Comparison of ENCODE assay signal across 23 cellular contexts in the genomic region with DNA sequence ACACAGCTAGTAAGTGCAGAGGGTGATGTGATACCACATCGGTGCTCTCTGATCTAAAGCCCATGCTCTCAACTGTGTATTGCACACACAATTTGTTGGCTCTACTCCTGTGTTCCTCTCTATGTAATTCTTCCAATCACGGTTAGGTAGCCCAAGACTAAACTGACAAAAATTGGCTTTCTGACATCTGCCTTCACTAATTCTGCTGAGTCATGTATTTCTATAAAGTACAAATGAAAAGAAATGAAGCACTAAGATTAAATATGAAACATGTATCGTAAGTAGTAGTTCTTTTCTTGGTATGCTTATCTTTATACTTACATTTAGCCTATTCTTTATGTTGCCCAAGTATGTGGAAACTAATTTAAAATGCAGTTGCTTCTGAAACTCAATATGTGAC. TPM values are rescaled to one million over a fixed set of nuclear protein-coding genes. Genes with fewer than 3 reads are reported as not detected.
DNase-seq lines count a peak whose midpoint lies in the region; ATAC-seq, FAIRE-seq and TF ChIP-seq lines count a peak whose summit lies in the region.
"Had no signal": no experiment of that assay in that cellular context is flagged by ENCODE, and none has a peak within 500 bp of the region (broad histone marks: within the 10 kb centered on the region; RNA-seq: fewer than 3 reads in every experiment).

No MANE protein-coding gene starts in this region.

- H3K4me1 ChIP-seq in A549 (no peaks in the 10 kb centered on the region), IMR-90 (ENCODE audit: control insufficient read depth, insufficient read depth, low read length) (no peaks in the 10 kb centered on the region), HepG2 (ENCODE audit: insufficient read depth, low read length) (peaks cover 4% of the 10 kb centered on the region)
- H3K4me1 ChIP-seq: Caco-2 had no signal

- no peaks in the 10 kb centered on the region for H3K36me3 ChIP-seq in IMR-90 (ENCODE audit: control insufficient read depth, insufficient read depth, low read length)
- H3K36me3 ChIP-seq in HepG2 (replicated peaks in 1 of 2; ENCODE audit: control insufficient read depth in 1 of 2, insufficient read depth in 2 of 2, low read length in 2 of 2), result no peaks in the 10 kb centered on the region

- no peak overlapping the region for H3K14ac ChIP-seq in IMR-90 (replicated peaks; ENCODE audit: low read depth, low read length)

- H3K4me3 Mint-ChIP-seq in brain, result no peak overlapping the region
- H3K4me3 Mint-ChIP-seq in T-helper 2 cell treated with Interferon-gamma antibody and Interleukin-4, amounts not matched to agents 5 μg/mL and 100 μg/mL, for 36 hours, result no peak overlapping the region
- H3K4me3 Mint-ChIP-seq: CD4-positive, alpha-beta T cell; H9 had no signal

- H3K27ac ChIP-seq in A549 (no peak overlapping the region), IMR-90 (ENCODE audit: insufficient read depth, low read length) (no peak overlapping the region), HepG2 (ENCODE audit: extremely low read length, insufficient read depth, low read length) (no peak overlapping the region)
- H3K27ac ChIP-seq: C4-2B had no signal

- POLR2A ChIA-PET in A549 (lab: Yijun Ruan, JAX) (no interaction called here), IMR-90 (lab: Charles Lee; ENCODE audit: unreplicated experiment) (no interaction called here), HepG2 (lab: Yijun Ruan, JAX) (no interaction called here)

- peak overlapping the region in 3 of 5 experiments; percentile 31 to 96 (median 71) for H3K27ac Mint-ChIP-seq in brain
- no peak overlapping the region for H3K27ac Mint-ChIP-seq in T-helper 2 cell treated with Interferon-gamma antibody and Interleukin-4, amounts not matched to agents 5 μg/mL and 100 μg/mL, for 36 hours
- H3K27ac Mint-ChIP-seq: CD4-positive, alpha-beta T cell; H9 had no signal

- no peaks in the 10 kb centered on the region for H3K79me2 ChIP-seq in HepG2 (ENCODE audit: insufficient read depth, low read length)

- H3K9me3 ChIP-seq in A549 (no peaks in the 10 kb centered on the region), IMR-90 (ENCODE audit: control insufficient read depth, insufficient read depth, low read length) (no peaks in the 10 kb centered on the region), HepG2 (ENCODE audit: low read length) (no peaks in the 10 kb centered on the region)
- H3K9me3 ChIP-seq: Caco-2 had no signal

- TF ChIP-seq EP300 in A549 (IDR thresholded peaks at IDR 0.05) (no peak), HepG2 (IDR thresholded peaks at IDR 0.05; ENCODE audit: low read depth in 2 of 2, low read length in 2 of 2) (no peak), HepG2 (CRISPR knock-in tag; IDR thresholded peaks at IDR 0.05; ENCODE audit: borderline replicate concordance) (no peak)

- no peak overlapping the region for H4K91ac ChIP-seq in IMR-90 (ENCODE audit: insufficient read depth, low read depth, low read length)

- TF ChIP-seq POLR2A in A549 (IDR thresholded peaks at IDR 0.05; ENCODE audit: low read length), result no peak
- TF ChIP-seq POLR2A in IMR-90 (IDR thresholded peaks at IDR 0.05; ENCODE audit: low read depth, low read length), result no peak
- no peak for TF ChIP-seq POLR2A in HepG2 (IDR thresholded peaks at IDR 0.05; ENCODE audit: insufficient read depth in 1 of 2, low read depth in 2 of 2, low read length in 2 of 2)

- no peak overlapping the region for H2AFZ ChIP-seq in IMR-90 (replicated peaks; ENCODE audit: low read length, poor library complexity)
- H2AFZ ChIP-seq in HepG2 (ENCODE audit: low read length), result no peak overlapping the region

- H4K20me1 ChIP-seq in IMR-90 (ENCODE audit: insufficient read depth, low read length), result no peaks in the 10 kb centered on the region
- H4K20me1 ChIP-seq in HepG2 (ENCODE audit: insufficient read depth, low read length), result no peaks in the 10 kb centered on the region

- no peak overlapping the region for H2AK5ac ChIP-seq in IMR-90 (ENCODE audit: low read depth, low read length)

- no peak overlapping the region for H4K5ac ChIP-seq in IMR-90 (ENCODE audit: low read depth, low read length)

- intact Hi-C loops in IMR-90 (cut with micrococcal nuclease) (no loop called here), HepG2 (cut with micrococcal nuclease; ENCODE audit: unreplicated experiment) (no loop called here)

- no peaks in the 10 kb centered on the region for H3K79me1 ChIP-seq in IMR-90 (ENCODE audit: low read depth in 1 of 2, low read length in 2 of 2)

- in situ Hi-C loops in IMR-90 (cut with MboI; ENCODE audit: low sequenced_read_pairs), result no loop called here
- in situ Hi-C loops in HepG2 (cut with HindIII; ENCODE audit: extremely low pct_ligation_motif_present, low pct_unique_long_range_greater_than_20kb), result no loop called here
- in situ Hi-C loops in ACHN (cut with HindIII; ENCODE audit: low pct_ligation_motif_present, low pct_unique_long_range_greater_than_20kb, low sequenced_read_pairs), result no loop called here

- H3K36me3 Mint-ChIP-seq in brain, result no peaks in the 10 kb centered on the region
- H3K36me3 Mint-ChIP-seq in T-helper 2 cell treated with Interferon-gamma antibody and Interleukin-4, amounts not matched to agents 5 μg/mL and 100 μg/mL, for 36 hours (ENCODE audit: low read depth), result no peaks in the 10 kb centered on the region

- no peak for ATAC-seq in A549
- no peak for ATAC-seq in IMR-90 (ENCODE audit: low read depth)
- ATAC-seq in HepG2, result no peak

- no peak overlapping the region for H4K8ac ChIP-seq in IMR-90 (ENCODE audit: low read depth in 2 of 2, low read length in 2 of 2)

- H3K27me3 ChIP-seq in IMR-90 (ENCODE audit: control insufficient read depth, insufficient read depth, low read length) (0 out of 2 replicates have a peak, but pooled peaks cover 2% of the 10 kb centered on the region), HepG2 (ENCODE audit: control insufficient read depth in 1 of 2, insufficient read depth in 2 of 2, low read length in 2 of 2) (no peaks in the 10 kb centered on the region)

- no peak for FAIRE-seq in A549 (lab: Jason Lieb, UNC)
- FAIRE-seq in HepG2 (lab: Jason Lieb, UNC), result no peak
- FAIRE-seq: D721Med, GM12891, GM18507 had no signal

- no peaks in the 10 kb centered on the region for H3K9me1 ChIP-seq in IMR-90 (ENCODE audit: insufficient read depth, low read length)

- H3K4me2 ChIP-seq in A549 (no peak overlapping the region), IMR-90 (ENCODE audit: low read depth, low read length) (no peak overlapping the region), HepG2 (ENCODE audit: low read depth, low read length) (no peak overlapping the region)

- H2AK9ac ChIP-seq in IMR-90 (replicated peaks; ENCODE audit: low read depth, low read length, poor library complexity), result no peak overlapping the region

- WGBS in A549 (ENCODE audit: missing lambda C conversion rate), result 72% methylated on average over 3 of the region's 3 CpGs
- WGBS in IMR-90 (ENCODE audit: extremely low coverage in 2 of 2, insufficient read length in 1 of 2), 2 experiments, result no CpG with 5 or more reads among the region's 3 CpGs
- WGBS in HepG2 (ENCODE audit: low lambda C conversion rate), result 60% methylated on average over 3 of the region's 3 CpGs

- CTCF ChIA-PET in A549 (lab: Yijun Ruan, JAX) (no interaction called here), IMR-90 (lab: Yijun Ruan, JAX) (no interaction called here), HepG2 (lab: Yijun Ruan, JAX; ENCODE audit: low intra/inter-chr PET ratio, low total read pairs) (no interaction called here)

- peaks cover 56% of the 10 kb centered on the region for H3K4me1 Mint-ChIP-seq in brain
- H3K4me1 Mint-ChIP-seq in T-helper 2 cell treated with Interferon-gamma antibody and Interleukin-4, amounts not matched to agents 5 μg/mL and 100 μg/mL, for 36 hours (ENCODE audit: low read depth), result no peaks in the 10 kb centered on the region

- no peak overlapping the region for H3K4ac ChIP-seq in IMR-90 (ENCODE audit: low read depth, low read length)

- dilution Hi-C loops in IMR-90 (cut with HindIII; ENCODE audit: low sequenced_read_pairs, unreplicated experiment), result no loop called here

- TF ChIP-seq RAD21 in A549 (conservative IDR thresholded peaks at IDR 0.05 in 1 of 2, IDR thresholded peaks at IDR 0.05 in 1 of 2), result no peak
- TF ChIP-seq RAD21 in IMR-90 (IDR thresholded peaks at IDR 0.05; ENCODE audit: low read length), result no peak
- no peak for TF ChIP-seq RAD21 in HepG2 (CRISPR knock-in tag; IDR thresholded peaks at IDR 0.05)

- H3K23ac ChIP-seq in IMR-90 (ENCODE audit: low read depth, low read length), result no peak overlapping the region

- no TSS peak for BruUV-seq in IMR-90 (replicated peaks; lab: Mats Ljungman, UMichigan)
- no TSS peak for BruUV-seq in HepG2 (replicated peaks; lab: Mats Ljungman, UMichigan)

- no peak overlapping the region for H3K4me3 ChIP-seq in A549
- no peak overlapping the region for H3K4me3 ChIP-seq in IMR-90 (ENCODE audit: insufficient read depth, low read depth, low read length)
- no peak overlapping the region for H3K4me3 ChIP-seq in HepG2 (replicated peaks in 1 of 3; ENCODE audit: insufficient read depth in 1 of 3, low read depth in 2 of 3, low read length in 3 of 3)

- TF ChIP-seq CTCF in A549 (IDR thresholded peaks at IDR 0.05), result no peak
- TF ChIP-seq CTCF in IMR-90 (conservative IDR thresholded peaks at IDR 0.05; ENCODE audit: low read depth, low read length), result no peak
- TF ChIP-seq CTCF in brain (conservative IDR thresholded peaks at IDR 0.05), result no peak
- TF ChIP-seq CTCF in HepG2 (CRISPR knock-in tag; IDR thresholded peaks at IDR 0.05), result no peak

- peaks cover 9% of the 10 kb centered on the region for H3K27me3 Mint-ChIP-seq in brain
- no peaks in the 10 kb centered on the region for H3K27me3 Mint-ChIP-seq in T-helper 2 cell treated with Interferon-gamma antibody and Interleukin-4, amounts not matched to agents 5 μg/mL and 100 μg/mL, for 36 hours (ENCODE audit: low read depth)
- H3K27me3 Mint-ChIP-seq: CD4-positive, alpha-beta T cell had no signal

- H3K18ac ChIP-seq in IMR-90 (ENCODE audit: low read depth, low read length), result no peak overlapping the region

- peaks cover 0 to 6% (median 0%) of the 10 kb centered on the region in 5 experiments for H3K9me3 Mint-ChIP-seq in brain
- no peaks in the 10 kb centered on the region for H3K9me3 Mint-ChIP-seq in T-helper 2 cell treated with Interferon-gamma antibody and Interleukin-4, amounts not matched to agents 5 μg/mL and 100 μg/mL, for 36 hours
- H3K9me3 Mint-ChIP-seq: CD4-positive, alpha-beta T cell; H9 had no signal

- H2BK5ac ChIP-seq in IMR-90 (ENCODE audit: low read depth, low read length, poor library complexity, severe bottlenecking), result no peak overlapping the region

- H3K9ac ChIP-seq in IMR-90 (ENCODE audit: low read depth, low read length), result no peak overlapping the region
- H3K9ac ChIP-seq in HepG2 (ENCODE audit: insufficient read depth, low read depth, low read length), result no peak overlapping the region

- no peak overlapping the region for H2BK120ac ChIP-seq in IMR-90 (ENCODE audit: low read depth, low read length)

- DNase-seq in A549 (ENCODE audit: low read depth in 1 of 2, low spot score in 1 of 2) (no peak), IMR-90 (no peak), HepG2 (ENCODE audit: low spot score) (no peak), dedifferentiated amniotic fluid mesenchymal stem cell (ENCODE audit: extremely low spot score) (no peak), ACHN (no peak), NCI-H2107 (lab: John Stamatoyannopoulos, UW) (no peak)
- DNase-seq in T-helper 2 cell treated with Interferon-gamma antibody and Interleukin-4, amounts not matched to agents 5 μg/mL and 100 μg/mL, for 36 hours (ENCODE audit: low spot score), result no peak
- DNase-seq: AML-193; Caco-2; CD4-positive, alpha-beta T cell; DMS79 treated with DMSO at 0.1 percent for 48 hours; GF-D8; GOT3; H9; Karpas-422; KBM-7 had no signal

- H2BK20ac ChIP-seq in IMR-90 (ENCODE audit: low read depth, low read length), result no peak overlapping the region

- H3K56ac ChIP-seq in IMR-90 (ENCODE audit: extremely low read depth, insufficient read depth, low read length), result no peak overlapping the region

- H2BK15ac ChIP-seq in IMR-90 (ENCODE audit: low read depth, low read length), result no peak overlapping the region

RNA-seq across cellular contexts. Expression of gene MLIP, which starts 7.8 kb away (rescaled TPM):
- polyA plus RNA-seq in A549 (2011; rRNA removed) (0.08 TPM in 1 of 2 replicates, not detected in the other), A549 (2017; fragmentation: RNase III; extraction: RNeasy Plus Mini Kit Qiagen cat#74134 plus additional on column Dnase treatment) (not detected in 3 replicates), IMR-90 (2012; rRNA removed) (not detected in 2 replicates), brain (ENCODE audit: insufficient read depth, low read depth, low replicate concordance) (1.6 TPM), HepG2 (2011; rRNA removed) (0.08 TPM in 1 of 2 replicates, not detected in the other)
- polyA plus RNA-seq in A549 (2012; cell fraction: cytosol; rRNA removed), result not detected in 2 replicates
- polyA plus RNA-seq in A549 (2012; cell fraction: nucleus; rRNA removed), result not detected in 2 replicates
- 0.83 TPM in 1 of 2 replicates, not detected in the other for polyA minus RNA-seq in A549 (2011; rRNA and poly(A)+ RNA removed)
- total RNA-seq in IMR-90 (2012; rRNA removed) (not detected in 2 replicates), HepG2 (2016; rRNA removed; fragmentation: Illumina TruSeq; extraction: Trizol) (0.33 TPM in 1 of 2 replicates, not detected in the other)
- polyA plus RNA-seq in IMR-90 (2012; cell fraction: cytosol; rRNA removed), result not detected in 2 replicates
- not detected in 2 replicates for polyA plus RNA-seq in IMR-90 (2012; cell fraction: nucleus; rRNA removed; ENCODE audit: low replicate concordance)
- not detected in 2 replicates for total RNA-seq in HepG2 (2016; cell fraction: cytosol; rRNA removed; fragmentation: Illumina TruSeq; extraction: Trizol; ENCODE audit: low read depth)
- total RNA-seq in HepG2 (2016; cell fraction: insoluble cytoplasmic fraction; rRNA removed; fragmentation: Illumina TruSeq; extraction: Trizol), result 0.15 and 0.24 TPM in 2 replicates
- not detected in 2 replicates for total RNA-seq in HepG2 (2016; cell fraction: membrane; rRNA removed; fragmentation: Illumina TruSeq; extraction: Trizol)
- total RNA-seq in HepG2 (2016; cell fraction: nucleus; rRNA removed; fragmentation: Illumina TruSeq; extraction: Trizol), result 0.78 and 1.1 TPM in 2 replicates
- not detected in 2 replicates for polyA plus RNA-seq in HepG2 (2011; cell fraction: cytosol; rRNA removed)
- polyA plus RNA-seq in HepG2 (2011; cell fraction: nucleus; rRNA removed), result not detected in 2 replicates
- not detected in 2 replicates for polyA plus RNA-seq in HepG2 (2012)
- polyA plus RNA-seq in HepG2 (2016; cell fraction: cytosol; fragmentation: Illumina TruSeq; extraction: Trizol; ENCODE audit: low read depth), result not detected in 2 replicates
- polyA plus RNA-seq in HepG2 (2016; cell fraction: insoluble cytoplasmic fraction; fragmentation: Illumina TruSeq; extraction: Trizol; ENCODE audit: low read depth), result not detected in 2 replicates
- not detected in 2 replicates for polyA plus RNA-seq in HepG2 (2016; cell fraction: membrane; fragmentation: Illumina TruSeq; extraction: Trizol; ENCODE audit: low read depth)
- not detected in 2 replicates for polyA plus RNA-seq in HepG2 (2016; cell fraction: nucleus; fragmentation: Illumina TruSeq; extraction: Trizol; ENCODE audit: insufficient read depth, low read depth)
- polyA minus RNA-seq in HepG2 (2011; rRNA and poly(A)+ RNA removed; ENCODE audit: low replicate concordance), result 0.54 TPM in 1 of 2 replicates, not detected in the other
- polyA minus RNA-seq in HepG2 (2011; cell fraction: cytosol; rRNA and poly(A)+ RNA removed), result not detected in 2 replicates
- polyA minus RNA-seq in HepG2 (2011; cell fraction: nucleus; rRNA and poly(A)+ RNA removed), result 7.8 TPM in 1 of 2 replicates, not detected in the other
- total RNA-seq: CD4-positive, alpha-beta T cell; H9; HT-29 had no signal
- polyA plus RNA-seq: BJ had no signal

Comparison
In these comparisons a context has a peak if more than half of its experiments do, and no peak if none do; other contexts are left out.
1. Of the 38 proteins assayed by ChIP-seq in both HepG2 and A549: peak only in HepG2: none; only in A549: none; in both: MAFK and NFE2L2; in neither: 36.